ENCODE assay signal across 1 cellular context in the genomic region with DNA sequence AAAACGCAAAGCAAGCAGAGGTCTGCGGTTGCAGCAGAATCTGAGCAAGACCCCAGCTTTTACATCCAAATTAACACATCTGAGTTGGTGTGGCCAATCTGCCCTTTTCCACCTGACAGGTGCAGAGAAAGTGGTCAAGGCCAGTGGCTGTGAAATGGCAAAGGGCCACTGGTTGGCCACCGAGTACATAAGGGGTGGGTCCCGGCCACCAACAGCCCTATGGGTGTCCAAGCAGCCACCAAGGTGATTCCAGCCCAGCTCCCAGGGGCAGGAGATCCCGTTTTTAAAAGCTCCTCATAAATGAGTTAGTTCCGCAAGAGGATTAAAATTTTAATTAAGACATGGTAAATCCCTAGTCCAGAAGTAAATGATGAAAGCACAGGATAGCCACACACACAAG.
TF ChIP-seq lines count a peak whose summit lies in the region.

No MANE protein-coding gene starts in this region.

TF ChIP-seq in WTC11, 78 proteins besides CTCF, POLR2A, EP300 and RAD21 (continued from another document):
- TF ChIP-seq, protein P1, sequence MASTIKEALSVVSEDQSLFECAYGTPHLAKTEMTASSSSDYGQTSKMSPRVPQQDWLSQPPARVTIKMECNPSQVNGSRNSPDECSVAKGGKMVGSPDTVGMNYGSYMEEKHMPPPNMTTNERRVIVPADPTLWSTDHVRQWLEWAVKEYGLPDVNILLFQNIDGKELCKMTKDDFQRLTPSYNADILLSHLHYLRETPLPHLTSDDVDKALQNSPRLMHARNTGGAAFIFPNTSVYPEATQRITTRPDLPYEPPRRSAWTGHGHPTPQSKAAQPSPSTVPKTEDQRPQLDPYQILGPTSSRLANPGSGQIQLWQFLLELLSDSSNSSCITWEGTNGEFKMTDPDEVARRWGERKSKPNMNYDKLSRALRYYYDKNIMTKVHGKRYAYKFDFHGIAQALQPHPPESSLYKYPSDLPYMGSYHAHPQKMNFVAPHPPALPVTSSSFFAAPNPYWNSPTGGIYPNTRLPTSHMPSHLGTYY (CRISPR knock-in tag; IDR thresholded peaks at IDR 0.05) = no peak
